In genomic region chr11:71097506-71098240, GRCh38 we compare ENCODE assay signal across 26 cellular contexts.
"Had no signal": no experiment of that assay in that cellular context is flagged by ENCODE, and none has a peak within 500 bp of the region (broad histone marks: within the 10 kb centered on the region; RNA-seq: fewer than 3 reads in every experiment).

No MANE protein-coding gene starts in this region.

- H3K9me3 ChIP-seq: lower lobe of right lung, stomach, suprapubic skin, tibial nerve, vagina had no signal

- H3K4me1 ChIP-seq: lower lobe of right lung, suprapubic skin, tibial nerve, vagina had no signal

- H3K36me3 Mint-ChIP-seq: brain, naive B cell had no signal

- H3K4me3 ChIP-seq: lower lobe of right lung, stomach, suprapubic skin, tibial nerve, vagina had no signal

- H3K4me3 Mint-ChIP-seq: activated CD4-positive, alpha-beta memory T cell treated with anti-CD3 and anti-CD28 coated beads, Interleukin-2, amount 10 ng/mL, durations not matched to agents 7 days and 5 days; activated CD4-positive, alpha-beta T cell treated with anti-CD3 and anti-CD28 coated beads, Interleukin-2, amount 10 ng/mL, durations not matched to agents 24 days and 14 days; activated naive CD8-positive, alpha-beta T cell treated with anti-CD3 and anti-CD28 coated beads, Interleukin-2, amount 50 U/mL, for 24 hours; activated T-cell treated with anti-CD3 and anti-CD28 coated beads, Interleukin-2, amount 50 U/mL, for 72 hours; brain; neural crest cell had no signal

- H3K27ac ChIP-seq: lower lobe of right lung, stomach, suprapubic skin, tibial nerve, vagina, VCaP had no signal

- H3K4me1 Mint-ChIP-seq: activated CD4-positive, alpha-beta memory T cell treated with anti-CD3 and anti-CD28 coated beads, Interleukin-2, amount 10 ng/mL, durations not matched to agents 7 days and 5 days; activated CD4-positive, alpha-beta T cell treated with anti-CD3 and anti-CD28 coated beads, Interleukin-2, amount 10 ng/mL, durations not matched to agents 24 days and 14 days; activated naive CD8-positive, alpha-beta T cell treated with anti-CD3 and anti-CD28 coated beads, Interleukin-2, amount 50 U/mL, for 24 hours; naive B cell had no signal

- H3K9me3 Mint-ChIP-seq: activated CD4-positive, alpha-beta memory T cell treated with anti-CD3 and anti-CD28 coated beads, Interleukin-2, amount 10 ng/mL, durations not matched to agents 7 days and 5 days; activated CD4-positive, alpha-beta T cell treated with anti-CD3 and anti-CD28 coated beads, Interleukin-2, amount 10 ng/mL, durations not matched to agents 24 days and 14 days; activated naive CD8-positive, alpha-beta T cell treated with anti-CD3 and anti-CD28 coated beads, Interleukin-2, amount 50 U/mL, for 24 hours; activated T-cell treated with anti-CD3 and anti-CD28 coated beads, Interleukin-2, amount 50 U/mL, for 72 hours; neural crest cell had no signal

- H3K27me3 ChIP-seq: suprapubic skin, tibial nerve, vagina had no signal

- H3K27ac Mint-ChIP-seq: activated CD4-positive, alpha-beta memory T cell treated with anti-CD3 and anti-CD28 coated beads, Interleukin-2, amount 10 ng/mL, durations not matched to agents 7 days and 5 days; activated CD4-positive, alpha-beta T cell treated with anti-CD3 and anti-CD28 coated beads, Interleukin-2, amount 10 ng/mL, durations not matched to agents 24 days and 14 days; activated naive CD8-positive, alpha-beta T cell treated with anti-CD3 and anti-CD28 coated beads, Interleukin-2, amount 50 U/mL, for 24 hours; activated T-cell treated with anti-CD3 and anti-CD28 coated beads, Interleukin-2, amount 50 U/mL, for 72 hours; naive B cell; progenitor cell of endocrine pancreas had no signal

- ATAC-seq: activated CD4-positive, CD25-positive, alpha-beta regulatory T cell treated with anti-CD3 and anti-CD28 coated beads, Interleukin-2, amount 50 U/mL, for 24 hours; activated naive CD8-positive, alpha-beta T cell treated with anti-CD3 and anti-CD28 coated beads, Interleukin-2, amount 50 U/mL, for 24 hours; activated T-cell treated with anti-CD3 and anti-CD28 coated beads, Interleukin-2, amount 50 U/mL, for 72 hours; esophagus mucosa; left lobe of liver; lower lobe of right lung had no signal

- DNase-seq: activated CD4-positive, alpha-beta memory T cell treated with anti-CD3 and anti-CD28 coated beads, Interleukin-2, amount 10 ng/mL, durations not matched to agents 7 days and 5 days; activated CD4-positive, alpha-beta T cell treated with anti-CD3 and anti-CD28 coated beads, Interleukin-2, amount 10 ng/mL, durations not matched to agents 24 days and 14 days; activated effector memory CD4-positive, alpha-beta T cell treated with Interleukin-2 at 50 U/mL for 16 hours; activated naive CD4-positive, alpha-beta T cell treated with anti-CD3 and anti-CD28 coated beads, Interleukin-2, amount 50 U/mL, for 16 hours; activated naive CD8-positive, alpha-beta T cell treated with anti-CD3 and anti-CD28 coated beads, Interleukin-2, amount 50 U/mL, for 24 hours; activated T-cell treated with anti-CD3 and anti-CD28 coated beads, Interleukin-2, amount 50 U/mL, for 72 hours; caudate nucleus; effector memory CD4-positive, alpha-beta T cell; foreskin melanocyte; lower lobe of right lung; naive B cell; retina; stimulated activated CD4-positive, alpha-beta T cell treated with anti-CD3 and anti-CD28 coated beads, Interleukin-4, amount 100 ng/mL, for 4 hours; stomach; T-helper 2 cell had no signal

- H3K36me3 ChIP-seq: lower lobe of right lung, suprapubic skin, tibial nerve, vagina had no signal

- FAIRE-seq: endothelial cell of umbilical vein had no signal

- H3K27me3 Mint-ChIP-seq: activated CD4-positive, alpha-beta memory T cell treated with anti-CD3 and anti-CD28 coated beads, Interleukin-2, amount 10 ng/mL, durations not matched to agents 7 days and 5 days; activated CD4-positive, alpha-beta T cell treated with anti-CD3 and anti-CD28 coated beads, Interleukin-2, amount 10 ng/mL, durations not matched to agents 24 days and 14 days; activated naive CD8-positive, alpha-beta T cell treated with anti-CD3 and anti-CD28 coated beads, Interleukin-2, amount 50 U/mL, for 24 hours; progenitor cell of endocrine pancreas had no signal
